In genomic region chr16:53129281-53130192, GRCh38 we compare ENCODE assay signal across 8 cellular contexts.
DNase-seq lines count a peak whose midpoint lies in the region; ATAC-seq and TF ChIP-seq lines count a peak whose summit lies in the region.

No MANE protein-coding gene starts in this region.

- H3K27me3 ChIP-seq in uterus, result no peaks in the 10 kb centered on the region

- TF ChIP-seq POLR2A in uterus (IDR thresholded peaks at IDR 0.05), result no peak

- WGBS in mesodermal cell (ENCODE audit: insufficient coverage in 2 of 2), 2 experiments, result 36 to 38% methylated on average over 24 to 27 of the region's 31 CpGs

- H3K9me3 ChIP-seq in mesodermal cell (ENCODE audit: control insufficient read depth, low read length), result no peaks in the 10 kb centered on the region
- H3K9me3 ChIP-seq in uterus, result no peaks in the 10 kb centered on the region

- peaks cover 7% of the 10 kb centered on the region for H3K4me1 ChIP-seq in mesodermal cell (ENCODE audit: control insufficient read depth, insufficient read depth, low read length, poor library complexity, severe bottlenecking)
- H3K4me1 ChIP-seq in uterus, result peaks cover 0 to 5% of the 10 kb centered on the region in 2 donors

- peak; percentile 1 for ATAC-seq in GM21367 (IDR thresholded peaks at IDR 0.05; ENCODE audit: unreplicated experiment)
- no peak for ATAC-seq in GM19452 (IDR thresholded peaks at IDR 0.05; ENCODE audit: unreplicated experiment)

- intact Hi-C loops in uterus (cut with DNase I; ENCODE audit: low total_unique reads), result loop anchor here (10.0 kb wide), 1 partner anchor 75 kb away; the partner anchor contains the start of genes CHD9 and CHD9NB

- H3K27ac ChIP-seq in coronary artery (peak overlapping the region; percentile 95 to 98), mesodermal cell (ENCODE audit: low read depth, low read length, severe bottlenecking) (peak overlapping the region; percentile 99), uterus (peak overlapping the region; percentile 91 to 97)

- H3K4me3 ChIP-seq in AG10803 (ENCODE audit: low read length), result peak overlapping the region; percentile 77
- peak overlapping the region; percentile 94 for H3K4me3 ChIP-seq in coronary artery
- H3K4me3 ChIP-seq in mesodermal cell (ENCODE audit: extremely low read depth, insufficient read depth, low read length, poor library complexity, severe bottlenecking), result peak overlapping the region; percentile 52
- peak overlapping the region; percentile 77 to 97 for H3K4me3 ChIP-seq in uterus

- H3K36me3 ChIP-seq in mesodermal cell (ENCODE audit: control insufficient read depth, insufficient read depth, low read length) (peaks cover 6% of the 10 kb centered on the region), uterus (no peaks in the 10 kb centered on the region)

- peak; percentile 53 for DNase-seq in AG10803 (ENCODE audit: low read depth)
- DNase-seq in NCI-H2171 treated with DMSO at 0.1 percent for 48 hours (lab: John Stamatoyannopoulos, UW), result peak; percentile 42
- no peak for DNase-seq in coronary artery (ENCODE audit: low spot score)
- DNase-seq in uterus, result no peak
- no peak for DNase-seq in GM19240 (ENCODE audit: insufficient read length, low spot score)

- no peak for TF ChIP-seq CTCF in AG10803 (conservative IDR thresholded peaks at IDR 0.05; ENCODE audit: low read length)
- TF ChIP-seq CTCF in coronary artery (IDR thresholded peaks at IDR 0.05), result no peak
- TF ChIP-seq CTCF in uterus (IDR thresholded peaks at IDR 0.05), result no peak

Comparison
In these comparisons a context has a peak if more than half of its experiments do, and no peak if none do; other contexts are left out.
1. DNase-seq: peak in AG10803 (single experiment) and NCI-H2171 treated with DMSO at 0.1 percent for 48 hours (single experiment); none in coronary artery (single experiment), uterus (0 of 2) and GM19240 (single experiment).
2. Peak in every context shown above with its lines, with median percentiles within 50 percentile points of each other: H3K4me3 ChIP-seq and H3K27ac ChIP-seq.